30 cellular contexts compared by ENCODE assay signal in genomic region chr3:22170370-22170769, GRCh38.
"Had no signal": no experiment of that assay in that cellular context is flagged by ENCODE, and none has a peak within 500 bp of the region (broad histone marks: within the 10 kb centered on the region; RNA-seq: fewer than 3 reads in every experiment).

No MANE protein-coding gene starts in this region.

- FAIRE-seq: astrocyte, bronchial epithelial cell, endothelial cell of umbilical vein had no signal

- H3K4me1 ChIP-seq: esophagus squamous epithelium had no signal

- H3K27ac ChIP-seq: brain microvascular endothelial cell, coronary artery, epithelial cell of prostate, esophagus squamous epithelium had no signal

- H3K36me3 ChIP-seq: brain microvascular endothelial cell, esophagus squamous epithelium had no signal

- H3K9me3 ChIP-seq: esophagus squamous epithelium had no signal

- DNase-seq: activated CD4-positive, alpha-beta memory T cell treated with anti-CD3 and anti-CD28 coated beads, Interleukin-2, amount 10 ng/mL, durations not matched to agents 7 days and 5 days; activated CD4-positive, alpha-beta T cell treated with anti-CD3 and anti-CD28 coated beads for 1 hour; activated CD4-positive, alpha-beta T cell treated with anti-CD3 and anti-CD28 coated beads for 4 hours; activated CD4-positive, alpha-beta T cell treated with anti-CD3 and anti-CD28 coated beads, Interleukin-2, amount 10 ng/mL, durations not matched to agents 7 days and 5 days; activated CD4-positive, alpha-beta T cell treated with anti-CD3 and anti-CD28 coated beads, Interleukin-2, amount 50 U/mL, for 4 hours; activated CD8-positive, alpha-beta memory T cell treated with anti-CD3 and anti-CD28 coated beads, Interleukin-2, amount 50 U/mL, for 48 hours; activated gamma-delta T cell; activated naive CD4-positive, alpha-beta T cell; activated naive CD4-positive, alpha-beta T cell treated with anti-CD3 and anti-CD28 coated beads, Interleukin-2, amount 10 ng/mL, durations not matched to agents 7 days and 5 days; activated naive CD8-positive, alpha-beta T cell treated with anti-CD3 and anti-CD28 coated beads, Interleukin-2, amount 10 ng/mL, durations not matched to agents 7 days and 5 days; activated T-cell treated with anti-CD3 and anti-CD28 coated beads for 4 hours; activated T-cell treated with anti-CD3 and anti-CD28 coated beads, Interleukin-2, amount 50 U/mL, for 24 hours; activated T-cell treated with anti-CD3 and anti-CD28 coated beads, Interleukin-2, amount 50 U/mL, for 72 hours; anterior cingulate cortex; brain microvascular endothelial cell; dermis blood vessel endothelial cell; effector CD4-positive, alpha-beta T cell; effector memory CD8-positive, alpha-beta T cell; esophagus squamous epithelium; foreskin melanocyte; head of caudate nucleus; T-helper 1 cell; T-helper 17 cell; T1000 had no signal

- H3K4me3 ChIP-seq: coronary artery, esophagus squamous epithelium had no signal

- H3K27me3 ChIP-seq: brain microvascular endothelial cell, esophagus squamous epithelium had no signal

- ATAC-seq: activated naive CD4-positive, alpha-beta T cell treated with anti-CD3 and anti-CD28 coated beads, Interleukin-2, amount 50 U/mL, for 72 hours; activated T-cell treated with anti-CD3 and anti-CD28 coated beads, Interleukin-2, amount 50 U/mL, for 72 hours; effector memory CD8-positive, alpha-beta T cell; T-helper 17 cell had no signal
